Comparison of ENCODE assay signal across 7 cellular contexts in genomic region chr14:50247245-50247644, GRCh38.
"Had no signal": no experiment of that assay in that cellular context is flagged by ENCODE, and none has a peak within 500 bp of the region (broad histone marks: within the 10 kb centered on the region; RNA-seq: fewer than 3 reads in every experiment).

No MANE protein-coding gene starts in this region.

- FAIRE-seq: H54 had no signal

- H3K27ac ChIP-seq: GM23248, HL-60 had no signal

- H3K4me3 ChIP-seq: GM23248 had no signal

- H3K9ac ChIP-seq: GM23248 had no signal

- DNase-seq: GM23248, GOT3, H9, HCEC 1CT, KG1 had no signal

- H2AFZ ChIP-seq: GM23248 had no signal
